In the genomic region with DNA sequence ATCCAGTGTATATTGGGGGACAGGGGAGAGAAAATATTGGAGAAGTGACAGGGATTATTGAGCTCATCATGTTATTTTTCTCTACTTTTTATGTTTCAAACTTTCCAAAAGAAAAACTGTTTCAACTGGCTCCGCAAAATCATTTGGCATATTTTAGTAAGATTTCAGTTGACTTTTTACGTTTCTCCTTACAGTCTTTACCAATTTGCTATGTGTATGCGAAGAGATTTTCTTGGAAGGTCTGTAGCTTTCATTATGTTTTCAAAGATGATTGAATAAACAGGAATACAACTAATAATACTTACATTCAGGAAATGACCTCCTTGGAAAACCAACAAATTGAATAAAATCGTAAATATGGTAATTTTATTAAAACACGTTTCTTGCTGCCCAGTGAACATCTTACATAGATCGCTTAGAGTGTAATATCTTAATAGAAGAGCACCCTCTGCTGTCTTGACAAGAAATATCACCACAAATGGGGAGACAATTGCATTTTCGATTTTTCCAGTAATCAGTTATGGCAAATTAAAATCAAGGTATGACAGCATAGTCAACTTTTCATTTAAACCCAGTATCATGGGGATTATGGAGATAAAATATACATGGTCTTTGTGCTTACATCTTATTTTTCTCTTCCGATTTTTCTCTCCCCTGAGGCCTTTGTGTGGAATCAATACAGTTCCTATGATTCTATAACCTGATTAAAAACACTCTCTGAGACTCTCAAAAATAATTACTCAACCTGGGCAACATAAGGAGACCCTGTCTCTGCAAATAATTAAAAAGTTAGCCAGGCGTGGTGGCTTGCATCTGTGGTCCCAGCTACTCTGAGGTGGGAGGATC, we compare ENCODE assay signal across 8 cellular contexts. TPM values are rescaled to one million over a fixed set of nuclear protein-coding genes. Genes with fewer than 3 reads are reported as not detected.
A peak's percentile ranks its signal among the peaks of the same experiment; 100 is the strongest.
DNase-seq lines count a peak whose midpoint lies in the region; ATAC-seq, FAIRE-seq and TF ChIP-seq lines count a peak whose summit lies in the region.

No MANE protein-coding gene starts in this region.

- no peak overlapping the region for H3K27ac ChIP-seq in gastrocnemius medialis
- no peak overlapping the region for H3K27ac ChIP-seq in CD4-positive, alpha-beta T cell (ENCODE audit: low read depth, low read length)

- no peak overlapping the region for H3K27ac Mint-ChIP-seq in CD4-positive, alpha-beta T cell

- H3K9me3 ChIP-seq in gastrocnemius medialis, result no peaks in the 10 kb centered on the region
- H3K9me3 ChIP-seq in CD4-positive, alpha-beta T cell (ENCODE audit: control insufficient read depth, low read length), result no peaks in the 10 kb centered on the region

- H3K27me3 ChIP-seq in gastrocnemius medialis, result no peaks in the 10 kb centered on the region
- H3K27me3 ChIP-seq in CD4-positive, alpha-beta T cell (ENCODE audit: control insufficient read depth, insufficient read depth, low read length), result no peaks in the 10 kb centered on the region

- no peak overlapping the region for H3K4me3 Mint-ChIP-seq in CD4-positive, alpha-beta T cell

- intact Hi-C loops in gastrocnemius medialis (cut with DNase I; ENCODE audit: low total_unique reads), result loop anchor here (1.0 kb wide), 1 partner anchor 85 kb away; no protein-coding TSS in a partner anchor
- intact Hi-C loops in CD4-positive, alpha-beta T cell (cut with DNase I, micrococcal nuclease), result loop anchor here in 1 of 2 experiments (5.0 kb wide), 1 partner anchor 1727 kb away; no protein-coding TSS in a partner anchor

- ATAC-seq in HG02840 (IDR thresholded peaks at IDR 0.05; ENCODE audit: low FRiP score, unreplicated experiment), result peak; percentile 58
- ATAC-seq in gastrocnemius medialis, result no peak
- ATAC-seq in HG02588 (IDR thresholded peaks at IDR 0.05; ENCODE audit: unreplicated experiment), result no peak
- ATAC-seq in CD4-positive, alpha-beta T cell (ENCODE audit: poor library complexity), result no peak

- no peaks in the 10 kb centered on the region for H3K36me3 ChIP-seq in gastrocnemius medialis

- FAIRE-seq in RCC 7860 (lab: Jason Lieb, UNC), result peak; percentile 79

- no peak for TF ChIP-seq POLR2A in gastrocnemius medialis (IDR thresholded peaks at IDR 0.05)

- no peaks in the 10 kb centered on the region for H3K27me3 Mint-ChIP-seq in CD4-positive, alpha-beta T cell

- no peaks in the 10 kb centered on the region for H3K4me1 ChIP-seq in gastrocnemius medialis

- TF ChIP-seq CTCF in fibroblast of pulmonary artery (IDR thresholded peaks at IDR 0.05; ENCODE audit: low read length, missing control alignments) (peak; percentile 63), gastrocnemius medialis (IDR thresholded peaks at IDR 0.05 in 4 of 5, conservative IDR thresholded peaks at IDR 0.05 in 1 of 5) (peak in 4 of 5 experiments; percentile 21 to 44 (median 33))
- TF ChIP-seq CTCF in CD4-positive, alpha-beta T cell (IDR thresholded peaks at IDR 0.05), result no peak

- H3K36me3 Mint-ChIP-seq in CD4-positive, alpha-beta T cell (ENCODE audit: low read depth), result no peaks in the 10 kb centered on the region

- POLR2A ChIA-PET in CD4-positive, alpha-beta T cell (lab: Charles Lee), result no interaction called here

- DNase-seq in EL (peak; percentile 23), RCC 7860 (ENCODE audit: low spot score) (peak; percentile 33), fibroblast of pulmonary artery (ENCODE audit: low read depth) (peak; percentile 62), gastrocnemius medialis (no peak), GM19240 (ENCODE audit: insufficient read length, low spot score) (no peak)
- no peak for DNase-seq in CD4-positive, alpha-beta T cell

- no peaks in the 10 kb centered on the region for H3K4me1 Mint-ChIP-seq in CD4-positive, alpha-beta T cell (ENCODE audit: low read depth)

- H3K9me3 Mint-ChIP-seq in CD4-positive, alpha-beta T cell, result peaks cover 11% of the 10 kb centered on the region

- in situ Hi-C loops in gastrocnemius medialis (cut with MboI; ENCODE audit: low sequenced_read_pairs in 4 of 4), result no loop called here

- CTCF ChIA-PET in CD4-positive, alpha-beta T cell (lab: Charles Lee), result no interaction called here

- H3K4me3 ChIP-seq in fibroblast of pulmonary artery (replicated peaks; ENCODE audit: low read depth, low read length) (peak overlapping the region; percentile 27), gastrocnemius medialis (peak overlapping the region in 2 of 4 donors; percentile 31 to 40)

RNA-seq across cellular contexts. Expression of a gene that starts 43.1 kb away (rescaled TPM):
- under 1 TPM in 2 of 4 donors, not detected in 2; 0.07 to 0.11 TPM for total RNA-seq in gastrocnemius medialis
- not detected for total RNA-seq in CD4-positive, alpha-beta T cell

Comparison
In these comparisons a context has a peak if more than half of its experiments do, and no peak if none do; other contexts are left out.
1. DNase-seq: peak in EL (single experiment), RCC 7860 (single experiment) and fibroblast of pulmonary artery (single experiment); none in gastrocnemius medialis (0 of 2), GM19240 (single experiment) and CD4-positive, alpha-beta T cell (0 of 10).